ENCODE assay signal across 1 cellular context in the genomic region with DNA sequence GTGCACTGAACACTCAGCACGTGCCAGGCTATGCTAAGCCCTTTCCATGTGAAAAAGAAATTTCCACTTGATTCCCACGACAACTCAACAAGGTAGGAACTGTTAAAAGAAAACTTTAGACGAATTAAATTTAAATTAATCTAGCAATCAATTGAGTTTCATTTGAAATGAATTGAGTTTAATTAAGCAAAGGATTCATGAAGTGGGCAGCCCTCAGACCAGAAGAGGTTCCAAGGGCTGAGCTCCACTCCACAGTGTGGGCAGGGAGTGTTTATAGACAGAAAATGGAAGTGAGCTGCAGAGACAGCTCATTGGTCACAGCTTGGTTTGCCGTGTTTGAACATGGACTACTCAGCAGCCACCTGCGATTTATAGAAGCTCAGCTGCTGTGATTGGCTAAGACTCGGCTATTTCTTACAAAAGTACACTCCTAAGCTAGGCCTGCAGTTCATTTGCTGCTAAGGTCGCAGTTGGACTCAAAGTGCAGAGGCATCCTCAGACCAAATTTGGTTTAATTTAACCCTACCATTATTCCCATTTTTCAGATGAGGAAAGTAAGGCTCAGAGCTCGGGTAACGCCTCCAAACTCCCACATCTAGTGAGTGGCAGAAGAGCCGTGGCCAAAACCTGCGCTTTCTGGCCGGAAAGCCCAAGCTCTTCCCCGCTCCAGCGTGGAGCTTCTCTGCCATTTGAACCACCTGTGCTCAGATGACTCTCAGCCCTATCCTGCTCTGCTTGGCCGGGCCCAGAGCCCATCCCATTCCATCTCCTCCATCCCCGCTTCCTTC.
TF ChIP-seq lines count a peak whose summit lies in the region.

No MANE protein-coding gene starts in this region.

TF ChIP-seq in endothelial cell of umbilical vein, 7 proteins besides CTCF, POLR2A, EP300 and RAD21:
- TF ChIP-seq, protein P1, sequence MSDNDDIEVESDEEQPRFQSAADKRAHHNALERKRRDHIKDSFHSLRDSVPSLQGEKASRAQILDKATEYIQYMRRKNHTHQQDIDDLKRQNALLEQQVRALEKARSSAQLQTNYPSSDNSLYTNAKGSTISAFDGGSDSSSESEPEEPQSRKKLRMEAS (IDR thresholded peaks at IDR 0.05; ENCODE audit: insufficient read depth, insufficient read length): no peak
- TF ChIP-seq EZH2 (IDR thresholded peaks at IDR 0.05; ENCODE audit: borderline replicate concordance, low read depth, low read length, severe bottlenecking) (no peak), FOS (IDR thresholded peaks at IDR 0.05; ENCODE audit: borderline replicate concordance, insufficient read depth, low read length) (no peak), MYC (IDR thresholded peaks at IDR 0.05; ENCODE audit: low read depth, low read length) (no peak), GATA2 (IDR thresholded peaks at IDR 0.05; ENCODE audit: insufficient read depth, insufficient read length, low read depth, low read length) (no peak), JUN (IDR thresholded peaks at IDR 0.05; ENCODE audit: borderline replicate concordance, insufficient read depth, insufficient read length, low read depth) (no peak), POLR2AphosphoS5 (IDR thresholded peaks at IDR 0.05; ENCODE audit: insufficient read depth, low read depth, low read length) (no peak)
